In the genomic region with DNA sequence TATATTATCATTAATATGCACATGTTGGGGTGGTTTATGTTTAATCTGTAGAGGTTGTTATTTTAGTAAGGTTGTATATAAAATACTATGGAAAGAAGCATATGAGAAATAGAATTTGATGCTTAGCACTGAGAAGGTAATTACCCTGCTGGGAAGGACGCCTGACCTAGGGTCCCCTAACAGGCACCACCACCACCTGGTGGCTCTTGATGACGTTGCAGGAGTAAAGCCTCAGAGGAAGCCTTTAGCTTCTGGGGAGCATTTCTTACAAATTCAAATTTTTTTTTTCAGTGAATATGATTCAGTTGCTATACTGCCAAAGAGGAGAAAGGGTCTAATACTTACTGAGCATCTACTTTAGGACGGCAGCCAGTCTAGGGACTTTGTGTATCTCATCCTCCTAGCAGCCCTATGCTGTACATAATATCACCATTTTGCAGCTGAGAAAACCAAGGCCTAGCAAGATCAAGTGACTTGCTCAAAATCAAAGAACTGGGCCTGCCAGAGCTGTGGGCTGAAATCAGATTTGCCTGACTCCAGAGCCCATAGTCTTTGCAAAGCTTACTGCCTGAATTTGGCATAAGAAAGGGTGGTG, we compare ENCODE assay signal across 8 cellular contexts.
DNase-seq lines count a peak whose midpoint lies in the region; TF ChIP-seq lines count a peak whose summit lies in the region.

No MANE protein-coding gene starts in this region.

- H3K4me3 ChIP-seq in HAP-1 (no peak overlapping the region), Loucy (ENCODE audit: low read length, poor library complexity, severe bottlenecking) (no peak overlapping the region), adrenal gland (no peak overlapping the region), hepatocyte (no peak overlapping the region)

- H3K79me2 ChIP-seq in Loucy (ENCODE audit: insufficient read depth, low read length) (no peaks in the 10 kb centered on the region), hepatocyte (no peaks in the 10 kb centered on the region)

- no peak for TF ChIP-seq POLR2A in adrenal gland (IDR thresholded peaks at IDR 0.05)

- H2AFZ ChIP-seq in Loucy (ENCODE audit: low read length), result no peak overlapping the region
- H2AFZ ChIP-seq in hepatocyte, result no peak overlapping the region

- 2 to 6% (median 4%) methylated on average over 3 of the region's 3 CpGs for WGBS in adrenal gland, 4 donors
- 11% methylated on average over 3 of the region's 3 CpGs for WGBS in hepatocyte (ENCODE audit: low lambda C conversion rate, missing lambda C conversion rate)

- H3K27ac ChIP-seq in adrenal gland (no peak overlapping the region), hepatocyte (no peak overlapping the region)

- peak; percentile 81 for TF ChIP-seq CTCF in Loucy (conservative IDR thresholded peaks at IDR 0.05; ENCODE audit: low read length)
- peak; percentile 49 to 71 (median 68) for TF ChIP-seq CTCF in adrenal gland (IDR thresholded peaks at IDR 0.05)
- peak; percentile 66 for TF ChIP-seq CTCF in hepatocyte (IDR thresholded peaks at IDR 0.05; ENCODE audit: poor library complexity)

- no peaks in the 10 kb centered on the region for H3K9me3 ChIP-seq in HAP-1
- no peaks in the 10 kb centered on the region for H3K9me3 ChIP-seq in Loucy (ENCODE audit: insufficient read depth, low read depth, low read length)
- H3K9me3 ChIP-seq in adrenal gland (replicated peaks in 1 of 3), result no peaks in the 10 kb centered on the region
- H3K9me3 ChIP-seq in hepatocyte (ENCODE audit: low read depth), result no peaks in the 10 kb centered on the region

- H4K20me1 ChIP-seq in Loucy (ENCODE audit: insufficient read depth, low read length, poor library complexity, severe bottlenecking) (no peaks in the 10 kb centered on the region), hepatocyte (ENCODE audit: insufficient read depth, poor library complexity, severe bottlenecking) (no peaks in the 10 kb centered on the region)

- no peak overlapping the region for H3K9ac ChIP-seq in Loucy (ENCODE audit: low read depth, low read length, poor library complexity, severe bottlenecking)

- intact Hi-C loops in adrenal gland (cut with DNase I), result loop anchor here (10.0 kb wide), 2 partner anchors 65 to 285 kb away; no protein-coding TSS in a partner anchor

- H3F3A ChIP-seq in Loucy (ENCODE audit: low read depth), result no peaks in the 10 kb centered on the region

- H3K4me1 ChIP-seq in HAP-1, result no peaks in the 10 kb centered on the region; the same call in 1 of the 2 replicates
- H3K4me1 ChIP-seq in Loucy (ENCODE audit: insufficient read depth, low read length, poor library complexity, severe bottlenecking), result no peaks in the 10 kb centered on the region
- H3K4me1 ChIP-seq in adrenal gland (replicated peaks in 1 of 2), result no peaks in the 10 kb centered on the region
- H3K4me1 ChIP-seq in hepatocyte (ENCODE audit: insufficient read depth), result peaks cover 2% of the 10 kb centered on the region

- H3K36me3 ChIP-seq in HAP-1 (replicated peaks) (no peaks in the 10 kb centered on the region), Loucy (ENCODE audit: insufficient read depth, low read length) (no peaks in the 10 kb centered on the region), adrenal gland (replicated peaks in 1 of 2) (no peaks in the 10 kb centered on the region), hepatocyte (replicated peaks; ENCODE audit: insufficient read depth, low read depth) (no peaks in the 10 kb centered on the region)

- H3K4me2 ChIP-seq in Loucy (ENCODE audit: low read depth, low read length, poor library complexity, severe bottlenecking) (no peak overlapping the region), hepatocyte (no peak overlapping the region)

- in situ Hi-C loops in HAP-1 (cut with MboI; ENCODE audit: low sequenced_read_pairs), result no loop called here

- H3K9me2 ChIP-seq in Loucy (replicated peaks; ENCODE audit: low read depth, low read length) (no peaks in the 10 kb centered on the region), hepatocyte (replicated peaks; ENCODE audit: insufficient read depth) (no peaks in the 10 kb centered on the region)

- DNase-seq in NCI-H2107 (lab: John Stamatoyannopoulos, UW) (peak; percentile 30), NCI-H2107 treated with DMSO at 0.1 percent for 48 hours (lab: John Stamatoyannopoulos, UW; ENCODE audit: unreplicated experiment) (no peak), HAP-1 (ENCODE audit: low spot score in 2 of 2) (peak; percentile 42 to 73), RPMI8226 (peak; percentile 77), adrenal gland (peak; percentile 32 to 71 (median 58)), hepatocyte (ENCODE audit: low spot score) (peak; percentile 79)
- peak; percentile 16 to 30 (median 26) for DNase-seq in stimulated activated CD4-positive, alpha-beta T cell treated with anti-CD3 and anti-CD28 coated beads, Interleukin-12 subunit alpha, Interleukin-12 subunit beta, amount 100 ng/mL, for 48 hours (ENCODE audit: low read depth in 2 of 3, low spot score in 1 of 3)

- H3K27me3 ChIP-seq in HAP-1 (ENCODE audit: low read depth), result peaks cover 8% of the 10 kb centered on the region
- no peaks in the 10 kb centered on the region for H3K27me3 ChIP-seq in Loucy (ENCODE audit: insufficient read depth, low read length, poor library complexity, severe bottlenecking)
- H3K27me3 ChIP-seq in adrenal gland, result no peaks in the 10 kb centered on the region
- H3K27me3 ChIP-seq in hepatocyte, result no peaks in the 10 kb centered on the region
